ENCODE assay signal across 8 cellular contexts in genomic region chr19:1360818-1361461, GRCh38. TPM values are rescaled to one million over a fixed set of nuclear protein-coding genes. Genes with fewer than 3 reads are reported as not detected.
DNase-seq lines count a peak whose midpoint lies in the region; ATAC-seq and TF ChIP-seq lines count a peak whose summit lies in the region.

No MANE protein-coding gene starts in this region.

- no peak overlapping the region for H3K4me3 Mint-ChIP-seq in natural killer cell treated with Interleukin-12 subunit alpha and Interleukin-12 subunit beta and Interleukin-15 and Interleukin-18, amount 100 ng/mL, for 72 hours

- peak overlapping the region; percentile 39 for H3K4me3 ChIP-seq in BE2C (ENCODE audit: low read depth, low read length)

- no peaks in the 10 kb centered on the region for H3K9me3 Mint-ChIP-seq in natural killer cell treated with Interleukin-12 subunit alpha and Interleukin-12 subunit beta and Interleukin-15 and Interleukin-18, amount 100 ng/mL, for 72 hours

- TF ChIP-seq CTCF in BE2C (IDR thresholded peaks at IDR 0.05; ENCODE audit: low read depth, low read length) = peak; percentile 23; the same call in 1 of the 2 replicates

- DNase-seq in BE2C (peak; percentile 97), NCI-H2227 (lab: John Stamatoyannopoulos, UW; ENCODE audit: unreplicated experiment) (peak; percentile 57), epidermal melanocyte (ENCODE audit: insufficient read length, low spot score) (peak; percentile 83), myocyte (ENCODE audit: low read depth) (peak; percentile 81), NCI-H1436 treated with DMSO at 0.1 percent for 48 hours (lab: John Stamatoyannopoulos, UW) (no peak)
- DNase-seq in natural killer cell treated with Interleukin-12 subunit alpha and Interleukin-12 subunit beta and Interleukin-15 and Interleukin-18, amount 100 ng/mL, for 72 hours (ENCODE audit: low spot score) = no peak
- DNase-seq in activated CD4-positive, alpha-beta T cell treated with anti-CD3 and anti-CD28 coated beads, Interleukin-2, amount 50 U/mL, for 48 hours = no peak

- ATAC-seq in GM18498 (IDR thresholded peaks at IDR 0.05; ENCODE audit: unreplicated experiment) = no peak
- ATAC-seq in natural killer cell treated with Interleukin-12 subunit alpha and Interleukin-12 subunit beta and Interleukin-15 and Interleukin-18, amount 100 ng/mL, for 72 hours = no peak

- H3K27me3 ChIP-seq in BE2C = no peaks in the 10 kb centered on the region

- H3K4me1 Mint-ChIP-seq in natural killer cell treated with Interleukin-12 subunit alpha and Interleukin-12 subunit beta and Interleukin-15 and Interleukin-18, amount 100 ng/mL, for 72 hours (ENCODE audit: low read depth in 2 of 2) = peaks cover 26 to 33% of the 10 kb centered on the region in 2 donors

- peaks cover 11% of the 10 kb centered on the region for H3K36me3 Mint-ChIP-seq in natural killer cell treated with Interleukin-12 subunit alpha and Interleukin-12 subunit beta and Interleukin-15 and Interleukin-18, amount 100 ng/mL, for 72 hours

- H3K9me3 ChIP-seq in BE2C = no peaks in the 10 kb centered on the region

- H3K27ac Mint-ChIP-seq in natural killer cell treated with Interleukin-12 subunit alpha and Interleukin-12 subunit beta and Interleukin-15 and Interleukin-18, amount 100 ng/mL, for 72 hours = no peak overlapping the region

- peaks cover 28% of the 10 kb centered on the region for H3K4me1 ChIP-seq in BE2C

- H3K36me3 ChIP-seq in BE2C = peaks cover 58% of the 10 kb centered on the region

- H3K27me3 Mint-ChIP-seq in natural killer cell treated with Interleukin-12 subunit alpha and Interleukin-12 subunit beta and Interleukin-15 and Interleukin-18, amount 100 ng/mL, for 72 hours = no peaks in the 10 kb centered on the region

RNA-seq across cellular contexts. Expression of gene NDUFS7, which starts 22.8 kb away (rescaled TPM):
- polyA plus RNA-seq in BE2C (2012; ENCODE audit: insufficient read depth, insufficient read length, low read depth) = 569 TPM
- total RNA-seq in myocyte = 104 and 124 TPM in 2 replicates
- polyA plus RNA-seq in myocyte (2012) = 81.6 TPM
- 10 to 100 TPM; 89.1 to 89.5 TPM for total RNA-seq in natural killer cell treated with Interleukin-12 subunit alpha and Interleukin-12 subunit beta and Interleukin-15 and Interleukin-18, amount 100 ng/mL, for 72 hours

RNA-seq across cellular contexts. Expression of gene GAMT, which starts 40.4 kb away (rescaled TPM):
- 17.9 TPM for polyA plus RNA-seq in BE2C (2012; ENCODE audit: insufficient read depth, insufficient read length, low read depth)
- total RNA-seq in myocyte = 147 and 191 TPM in 2 replicates
- 93.8 TPM for polyA plus RNA-seq in myocyte (2012)
- total RNA-seq in natural killer cell treated with Interleukin-12 subunit alpha and Interleukin-12 subunit beta and Interleukin-15 and Interleukin-18, amount 100 ng/mL, for 72 hours = 10 to 100 TPM in 1 of 2 donors, 1 to 10 TPM in 1; 5.2 to 15.6 TPM

RNA-seq across cellular contexts. Expression of gene DAZAP1, which starts 46.4 kb away (rescaled TPM):
- polyA plus RNA-seq in BE2C (2012; ENCODE audit: insufficient read depth, insufficient read length, low read depth) = 146 TPM
- total RNA-seq in myocyte = 48.2 and 61.5 TPM in 2 replicates
- polyA plus RNA-seq in myocyte (2012) = 61.3 TPM
- total RNA-seq in natural killer cell treated with Interleukin-12 subunit alpha and Interleukin-12 subunit beta and Interleukin-15 and Interleukin-18, amount 100 ng/mL, for 72 hours = 100 to 1,000 TPM; 233 to 282 TPM

Comparison
In these comparisons a context has a peak if more than half of its experiments do, and no peak if none do; other contexts are left out.
1. DNase-seq: peak in BE2C (single experiment), NCI-H2227 (single experiment), epidermal melanocyte (single experiment) and myocyte (single experiment); none in NCI-H1436 treated with DMSO at 0.1 percent for 48 hours (single experiment), natural killer cell treated with Interleukin-12 subunit alpha and Interleukin-12 subunit beta and Interleukin-15 and Interleukin-18, amount 100 ng/mL, for 72 hours (single experiment) and activated CD4-positive, alpha-beta T cell treated with anti-CD3 and anti-CD28 coated beads, Interleukin-2, amount 50 U/mL, for 48 hours (0 of 2).